8 cellular contexts compared by ENCODE assay signal in genomic region chr3:128051837-128052766, GRCh38. TPM values are rescaled to one million over a fixed set of nuclear protein-coding genes. Genes with fewer than 3 reads are reported as not detected.
DNase-seq lines count a peak whose midpoint lies in the region; ATAC-seq and TF ChIP-seq lines count a peak whose summit lies in the region.

Gene SEC61A1, plus strand, starts transcription at chr3:128052437. Its CDS starts 116 bp downstream, at chr3:128052553.

- H3K79me2 ChIP-seq in parathyroid adenoma: peaks cover 22% of the 10 kb centered on the region

- peak; percentile 66 for DNase-seq in NCI-H1417 treated with DMSO at 0.1 percent for 48 hours (lab: John Stamatoyannopoulos, UW)
- DNase-seq in SW 1271 (lab: John Stamatoyannopoulos, UW): peak; percentile 50 to 84
- peak; percentile 89 for DNase-seq in activated naive CD8-positive, alpha-beta T cell treated with anti-CD3 and anti-CD28 coated beads, Interleukin-2, amount 50 U/mL, for 16 hours (ENCODE audit: low read depth, low spot score)
- DNase-seq in Right ventricle myocardium superior: peak; percentile 97
- DNase-seq in tibial artery: peak; percentile 92 to 97

- H3K27me3 ChIP-seq in parathyroid adenoma (ENCODE audit: control insufficient read depth, insufficient read depth, low read length): no peaks in the 10 kb centered on the region
- no peaks in the 10 kb centered on the region for H3K27me3 ChIP-seq in tibial artery

- intact Hi-C loops in Right ventricle myocardium superior (cut with DNase I) (no loop called here), tibial artery (cut with DNase I; ENCODE audit: low total_unique reads) (no loop called here)

- H3K9me3 ChIP-seq in parathyroid adenoma (ENCODE audit: control insufficient read depth, low read length): no peaks in the 10 kb centered on the region
- H3K9me3 ChIP-seq in tibial artery: no peaks in the 10 kb centered on the region

- TF ChIP-seq CTCF in GM12875 (IDR thresholded peaks at IDR 0.05; ENCODE audit: borderline replicate concordance, insufficient read depth, low read depth, low read length): no peak
- TF ChIP-seq CTCF in parathyroid adenoma (IDR thresholded peaks at IDR 0.05): no peak
- no peak for TF ChIP-seq CTCF in tibial artery (IDR thresholded peaks at IDR 0.05)

- peak within 1 kb of the TSS; percentile 99 for H2AFZ ChIP-seq in parathyroid adenoma

- H3K27ac ChIP-seq in parathyroid adenoma (peak within 1 kb of the TSS; percentile 82), tibial artery (peak within 1 kb of the TSS; percentile 89 to 90)

- peak within 1 kb of the TSS; percentile 78 for H3K9ac ChIP-seq in parathyroid adenoma

- H3K36me3 ChIP-seq in parathyroid adenoma (ENCODE audit: control insufficient read depth, insufficient read depth, low read length): no peaks in the 10 kb centered on the region
- H3K36me3 ChIP-seq in tibial artery: peaks cover 9 to 21% (median 16%) of the 10 kb centered on the region in 3 donors

- H3K4me3 ChIP-seq in GM12875 (ENCODE audit: low read depth, low read length) (peak within 1 kb of the TSS; percentile 85), parathyroid adenoma (ENCODE audit: low read depth, low read length) (peak within 1 kb of the TSS; percentile 92), tibial artery (peak within 1 kb of the TSS; percentile 79 to 83)

- H3K4me1 ChIP-seq in parathyroid adenoma: peaks cover 14% of the 10 kb centered on the region
- peaks cover 0 to 36% (median 29%) of the 10 kb centered on the region in 4 donors for H3K4me1 ChIP-seq in tibial artery

- H3K4me2 ChIP-seq in parathyroid adenoma (ENCODE audit: low read length): peak within 1 kb of the TSS; percentile 82

- ATAC-seq in HG02763 (IDR thresholded peaks at IDR 0.05; ENCODE audit: unreplicated experiment) (peak; percentile 95), Right ventricle myocardium superior (ENCODE audit: poor library complexity) (peak; percentile 97)

RNA-seq across cellular contexts. Expression of gene SEC61A1, which starts in this region (rescaled TPM):
- total RNA-seq in Right ventricle myocardium superior: 54.7 TPM

Comparison
In these comparisons a context has a peak if more than half of its experiments do, and no peak if none do; other contexts are left out.
1. Peak in every context shown above with its lines: DNase-seq, ATAC-seq, H3K4me3 ChIP-seq and H3K27ac ChIP-seq.